ENCODE assay signal across 40 cellular contexts in genomic region chr10:78613132-78613531, GRCh38.
"Had no signal": no experiment of that assay in that cellular context is flagged by ENCODE, and none has a peak within 500 bp of the region (broad histone marks: within the 10 kb centered on the region; RNA-seq: fewer than 3 reads in every experiment).

No MANE protein-coding gene starts in this region.

- H3K4me1 ChIP-seq: adrenal gland, ascending aorta, body of pancreas, breast epithelium had no signal

- H3K36me3 ChIP-seq: adrenal gland, ascending aorta, brain microvascular endothelial cell, breast epithelium, cardiac muscle cell had no signal

- ATAC-seq: activated naive CD4-positive, alpha-beta T cell treated with anti-CD3 and anti-CD28 coated beads, Interleukin-2, amount 50 U/mL, for 72 hours; activated naive CD8-positive, alpha-beta T cell treated with anti-CD3 and anti-CD28 coated beads, Interleukin-2, amount 50 U/mL, for 24 hours; activated T-cell treated with anti-CD3 and anti-CD28 coated beads, Interleukin-2, amount 50 U/mL, for 4 hours; activated T-cell treated with anti-CD3 and anti-CD28 coated beads, Interleukin-2, amount 50 U/mL, for 72 hours; activated T-helper 17 cell treated with anti-CD3 and anti-CD28 coated beads, Interleukin-2, amount 50 U/mL, for 72 hours; body of pancreas had no signal

- H3K27ac ChIP-seq: adrenal gland, ascending aorta, body of pancreas, brain microvascular endothelial cell, breast epithelium, cardiac muscle cell had no signal

- H3K4me3 Mint-ChIP-seq: activated naive CD4-positive, alpha-beta T cell treated with anti-CD3 and anti-CD28 coated beads for 36 hours; activated naive CD4-positive, alpha-beta T cell treated with anti-CD3 and anti-CD28 coated beads, Interleukin-2, amount 10 ng/mL, durations not matched to agents 7 days and 5 days; activated naive CD4-positive, alpha-beta T cell treated with anti-CD3 and anti-CD28 coated beads, Interleukin-2, amount 50 U/mL, for 24 hours; activated naive CD8-positive, alpha-beta T cell; activated naive CD8-positive, alpha-beta T cell treated with anti-CD3 and anti-CD28 coated beads for 36 hours; activated naive CD8-positive, alpha-beta T cell treated with anti-CD3 and anti-CD28 coated beads, Interleukin-2, amount 10 ng/mL, durations not matched to agents 7 days and 5 days; activated naive CD8-positive, alpha-beta T cell treated with anti-CD3 and anti-CD28 coated beads, Interleukin-2, amount 50 U/mL, for 24 hours; activated T-cell treated with anti-CD3 and anti-CD28 coated beads, Interleukin-2, amount 50 U/mL, for 24 hours; activated T-cell treated with anti-CD3 and anti-CD28 coated beads, Interleukin-2, amount 50 U/mL, for 4 hours; activated T-cell treated with anti-CD3 and anti-CD28 coated beads, Interleukin-2, amount 50 U/mL, for 72 hours; activated T-helper 1 cell treated with anti-CD3 and anti-CD28 coated beads, Interleukin-12 subunit alpha, Interleukin-12 subunit beta, Interleukin-2, Interleukin-4 antibody, amounts not matched to agents 30 ng/mL and 10 ng/mL and 1 ng/mL, durations not matched to agents 14 hours and 24 hours and 36 hours; activated T-helper 17 cell treated with anti-CD3 and anti-CD28 coated beads, Interleukin-2, amount 50 U/mL, for 72 hours; brain; central memory CD8-positive, alpha-beta T cell had no signal

- FAIRE-seq: astrocyte, bronchial epithelial cell had no signal

- H3K4me3 ChIP-seq: adrenal gland, ascending aorta, body of pancreas, breast epithelium, cardiac muscle cell had no signal

- H3K36me3 Mint-ChIP-seq: activated naive CD4-positive, alpha-beta T cell treated with anti-CD3 and anti-CD28 coated beads, Interleukin-2, amount 10 ng/mL, durations not matched to agents 7 days and 5 days; activated naive CD8-positive, alpha-beta T cell treated with anti-CD3 and anti-CD28 coated beads for 36 hours; activated naive CD8-positive, alpha-beta T cell treated with anti-CD3 and anti-CD28 coated beads, Interleukin-2, amount 10 ng/mL, durations not matched to agents 7 days and 5 days; brain had no signal

- DNase-seq: activated effector memory CD4-positive, alpha-beta T cell treated with anti-CD3 and anti-CD28 coated beads, Interleukin-2, amount 50 U/mL, for 16 hours; activated effector memory CD4-positive, alpha-beta T cell treated with Interleukin-2 at 50 U/mL for 16 hours; activated gamma-delta T cell; activated gamma-delta T cell treated with Interleukin-2 at 50 U/mL for 16 hours; activated naive CD4-positive, alpha-beta T cell; activated naive CD4-positive, alpha-beta T cell treated with anti-CD3 and anti-CD28 coated beads for 36 hours; activated naive CD4-positive, alpha-beta T cell treated with anti-CD3 and anti-CD28 coated beads, Interleukin-2, amount 10 ng/mL, durations not matched to agents 7 days and 5 days; activated naive CD4-positive, alpha-beta T cell treated with anti-CD3 and anti-CD28 coated beads, Interleukin-2, amount 50 U/mL, for 16 hours; activated naive CD4-positive, alpha-beta T cell treated with Interleukin-2 at 50 U/mL for 16 hours; activated naive CD8-positive, alpha-beta T cell treated with anti-CD3 and anti-CD28 coated beads for 36 hours; activated naive CD8-positive, alpha-beta T cell treated with anti-CD3 and anti-CD28 coated beads, Interleukin-2, amount 10 ng/mL, durations not matched to agents 7 days and 5 days; activated naive CD8-positive, alpha-beta T cell treated with anti-CD3 and anti-CD28 coated beads, Interleukin-2, amount 50 U/mL, for 24 hours; activated T-cell treated with anti-CD3 and anti-CD28 coated beads, Interleukin-2, amount 50 U/mL, for 1 hour; activated T-cell treated with anti-CD3 and anti-CD28 coated beads, Interleukin-2, amount 50 U/mL, for 24 hours; activated T-cell treated with anti-CD3 and anti-CD28 coated beads, Interleukin-2, amount 50 U/mL, for 4 hours; activated T-cell treated with anti-CD3 and anti-CD28 coated beads, Interleukin-2, amount 50 U/mL, for 48 hours; activated T-cell treated with anti-CD3 and anti-CD28 coated beads, Interleukin-2, amount 50 U/mL, for 72 hours; adrenal gland; amniotic stem cell; amygdala; anterior cingulate cortex; aorta; body of pancreas; brain microvascular endothelial cell; caudate nucleus; central memory CD4-positive, alpha-beta T cell; cerebellar nuclear complex had no signal

- H3K4me1 Mint-ChIP-seq: activated naive CD4-positive, alpha-beta T cell treated with anti-CD3 and anti-CD28 coated beads, Interleukin-2, amount 10 ng/mL, durations not matched to agents 7 days and 5 days; activated naive CD4-positive, alpha-beta T cell treated with anti-CD3 and anti-CD28 coated beads, Interleukin-2, amount 50 U/mL, for 24 hours; activated naive CD8-positive, alpha-beta T cell treated with anti-CD3 and anti-CD28 coated beads for 36 hours; activated naive CD8-positive, alpha-beta T cell treated with anti-CD3 and anti-CD28 coated beads, Interleukin-2, amount 10 ng/mL, durations not matched to agents 7 days and 5 days; activated T-helper 17 cell treated with anti-CD3 and anti-CD28 coated beads, Interleukin-2, amount 50 U/mL, for 72 hours; central memory CD8-positive, alpha-beta T cell had no signal

- H3K27ac Mint-ChIP-seq: activated naive CD4-positive, alpha-beta T cell treated with anti-CD3 and anti-CD28 coated beads for 36 hours; activated naive CD4-positive, alpha-beta T cell treated with anti-CD3 and anti-CD28 coated beads, Interleukin-2, amount 10 ng/mL, durations not matched to agents 7 days and 5 days; activated naive CD4-positive, alpha-beta T cell treated with anti-CD3 and anti-CD28 coated beads, Interleukin-2, amount 50 U/mL, for 24 hours; activated naive CD4-positive, alpha-beta T cell treated with anti-CD3 and anti-CD28 coated beads, Interleukin-2, amount 50 U/mL, for 72 hours; activated naive CD8-positive, alpha-beta T cell; activated naive CD8-positive, alpha-beta T cell treated with anti-CD3 and anti-CD28 coated beads for 36 hours; activated naive CD8-positive, alpha-beta T cell treated with anti-CD3 and anti-CD28 coated beads, Interleukin-2, amount 10 ng/mL, durations not matched to agents 7 days and 5 days; activated naive CD8-positive, alpha-beta T cell treated with anti-CD3 and anti-CD28 coated beads, Interleukin-2, amount 50 U/mL, for 24 hours; activated T-cell treated with anti-CD3 and anti-CD28 coated beads, Interleukin-2, amount 50 U/mL, for 24 hours; activated T-cell treated with anti-CD3 and anti-CD28 coated beads, Interleukin-2, amount 50 U/mL, for 72 hours; activated T-helper 1 cell treated with anti-CD3 and anti-CD28 coated beads, Interleukin-12 subunit alpha, Interleukin-12 subunit beta, Interleukin-2, Interleukin-4 antibody, amounts not matched to agents 30 ng/mL and 10 ng/mL and 1 ng/mL, durations not matched to agents 14 hours and 24 hours and 36 hours; activated T-helper 17 cell treated with anti-CD3 and anti-CD28 coated beads, Interleukin-2, amount 50 U/mL, for 72 hours; activated T-helper 2 cell treated with anti-CD3 and anti-CD28 coated beads, Interferon-gamma antibody, Interleukin-2, Interleukin-4, amounts not matched to agents 10 μg/mL and 5 μg/mL and 100 μg/mL, durations not matched to agents 14 hours and 24 hours and 36 hours had no signal

- H3K9me3 ChIP-seq: body of pancreas had no signal
